Comparison of ENCODE assay signal across 15 cellular contexts in the genomic region with DNA sequence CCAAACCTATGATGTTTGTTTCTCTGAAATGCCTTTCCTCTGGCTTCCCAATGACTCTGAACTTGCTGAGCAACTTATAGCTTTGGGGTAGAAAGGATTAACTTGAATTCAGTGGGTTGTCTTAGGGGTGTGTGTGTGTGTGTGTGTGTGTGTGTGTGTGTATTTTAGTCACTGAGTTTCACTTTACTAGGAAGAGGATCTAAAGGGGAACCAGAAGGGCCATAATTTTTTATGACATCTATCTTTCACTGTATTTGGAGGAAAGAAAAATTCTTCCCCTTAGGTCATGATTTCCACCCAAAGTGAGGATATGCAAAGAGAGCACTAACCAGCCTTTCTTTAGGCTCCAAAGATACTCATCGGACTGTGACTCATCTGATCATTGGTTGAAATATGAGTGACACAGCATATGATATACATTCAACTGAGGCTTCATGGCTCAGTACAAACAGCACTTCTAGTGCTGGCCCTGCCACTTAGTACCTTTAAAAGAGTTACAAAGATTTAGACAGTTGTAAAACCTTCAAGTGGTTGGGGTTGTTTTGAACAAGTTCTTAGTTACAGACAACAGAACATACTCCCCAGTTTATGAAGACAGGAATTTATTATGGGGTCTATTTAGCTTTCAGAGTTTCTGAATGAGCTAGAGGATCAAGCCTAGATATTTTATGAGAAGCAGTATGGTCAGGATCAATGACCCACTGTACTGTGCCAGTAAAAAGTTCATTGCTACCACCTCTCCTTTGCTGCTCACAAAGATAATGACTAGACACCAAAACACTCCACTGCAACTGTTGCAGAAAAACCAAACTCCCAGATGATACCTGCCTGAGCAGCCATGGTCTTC.
DNase-seq lines count a peak whose midpoint lies in the region; ATAC-seq and TF ChIP-seq lines count a peak whose summit lies in the region.
"Had no signal": no experiment of that assay in that cellular context is flagged by ENCODE, and none has a peak within 500 bp of the region (broad histone marks: within the 10 kb centered on the region; RNA-seq: fewer than 3 reads in every experiment).

No MANE protein-coding gene starts in this region.

- H2BK12ac ChIP-seq in trophoblast cell (ENCODE audit: low read length): peak overlapping the region; percentile 85

- no peaks in the 10 kb centered on the region for H3K79me2 ChIP-seq in trophoblast cell (ENCODE audit: control insufficient read depth, insufficient read depth, low read length, poor library complexity)

- no peaks in the 10 kb centered on the region for H3K36me3 ChIP-seq in body of pancreas (replicated peaks in 1 of 2; ENCODE audit: insufficient read depth in 1 of 2, low read depth in 2 of 2)
- H3K36me3 ChIP-seq in trophoblast cell (ENCODE audit: control insufficient read depth in 1 of 2, insufficient read depth in 2 of 2, low read length in 2 of 2): no peaks in the 10 kb centered on the region
- H3K36me3 ChIP-seq: sigmoid colon, SJSA1, WERI-Rb-1 had no signal

- peak overlapping the region; percentile 32 for H3K4me2 ChIP-seq in trophoblast cell (ENCODE audit: low read length)

- peak overlapping the region; percentile 62 for H4K8ac ChIP-seq in trophoblast cell (ENCODE audit: low read depth, low read length)

- peak overlapping the region; percentile 94 for H2BK5ac ChIP-seq in trophoblast cell (ENCODE audit: low read depth, low read length, poor library complexity)

- no peak overlapping the region for H4K12ac ChIP-seq in trophoblast cell (ENCODE audit: low read depth, low read length)

- no peak overlapping the region for H2AK5ac ChIP-seq in trophoblast cell (ENCODE audit: low read length)

- CTCF ChIA-PET in activated CD8-positive, alpha-beta T cell treated with anti-CD3 and anti-CD28 coated beads for 36 hours (lab: Charles Lee): no interaction called here
- CTCF ChIA-PET in activated CD8-positive, alpha-beta T cell treated with anti-CD3 and anti-CD28 coated beads, Interleukin-2, amount 10 ng/mL, durations not matched to agents 7 days and 5 days (lab: Charles Lee): no interaction called here

- ATAC-seq in activated CD8-positive, alpha-beta T cell treated with anti-CD3 and anti-CD28 coated beads for 36 hours: peak; percentile 86
- ATAC-seq in activated CD8-positive, alpha-beta T cell treated with anti-CD3 and anti-CD28 coated beads, Interleukin-2, amount 10 ng/mL, durations not matched to agents 7 days and 5 days: no peak
- peak; percentile 15 for ATAC-seq in body of pancreas

- peak overlapping the region; percentile 16 for H3K27ac Mint-ChIP-seq in activated CD8-positive, alpha-beta T cell treated with anti-CD3 and anti-CD28 coated beads for 36 hours
- no peak overlapping the region for H3K27ac Mint-ChIP-seq in activated CD8-positive, alpha-beta T cell treated with anti-CD3 and anti-CD28 coated beads, Interleukin-2, amount 10 ng/mL, durations not matched to agents 7 days and 5 days

- H3K4ac ChIP-seq in trophoblast cell (ENCODE audit: low read depth, low read length): no peak overlapping the region

- H3K27me3 ChIP-seq in body of pancreas (no peaks in the 10 kb centered on the region), trophoblast cell (ENCODE audit: insufficient read depth, low read length) (no peaks in the 10 kb centered on the region)
- H3K27me3 ChIP-seq: esophagus muscularis mucosa, sigmoid colon, SJSA1 had no signal

- 81 to 89% methylated on average over 1 of the region's 1 CpG for WGBS in body of pancreas, 2 donors
- no CpG with 5 or more reads among the region's 1 CpG for WGBS in trophoblast cell (ENCODE audit: extremely low coverage, insufficient coverage, insufficient read length)

- no peak for TF ChIP-seq POLR2A in body of pancreas (IDR thresholded peaks at IDR 0.05)

- H3K79me1 ChIP-seq in trophoblast cell (ENCODE audit: low read length): peaks cover 15% of the 10 kb centered on the region

- H4K91ac ChIP-seq in trophoblast cell (ENCODE audit: low read depth, low read length): peak overlapping the region; percentile 82

- TF ChIP-seq CTCF in activated CD8-positive, alpha-beta T cell treated with anti-CD3 and anti-CD28 coated beads for 36 hours (IDR thresholded peaks at IDR 0.05): no peak
- no peak for TF ChIP-seq CTCF in body of pancreas (IDR thresholded peaks at IDR 0.05)

- H3K4me3 ChIP-seq in body of pancreas (no peak overlapping the region), trophoblast cell (ENCODE audit: low read depth, low read length) (no peak overlapping the region)
- H3K4me3 ChIP-seq: esophagus muscularis mucosa, sigmoid colon, SJSA1 had no signal

- H2AFZ ChIP-seq in trophoblast cell (ENCODE audit: insufficient read depth, low read length, poor library complexity): no peak overlapping the region

- H3K4me3 Mint-ChIP-seq in activated CD8-positive, alpha-beta T cell treated with anti-CD3 and anti-CD28 coated beads for 36 hours: no peak overlapping the region
- no peak overlapping the region for H3K4me3 Mint-ChIP-seq in activated CD8-positive, alpha-beta T cell treated with anti-CD3 and anti-CD28 coated beads, Interleukin-2, amount 10 ng/mL, durations not matched to agents 7 days and 5 days

- peak overlapping the region; percentile 82 for H3K14ac ChIP-seq in trophoblast cell (ENCODE audit: low read length)

- H2BK120ac ChIP-seq in trophoblast cell (ENCODE audit: insufficient read depth, low read length, poor library complexity): peak overlapping the region; percentile 87

- H3K9me3 Mint-ChIP-seq in activated CD8-positive, alpha-beta T cell treated with anti-CD3 and anti-CD28 coated beads for 36 hours: peaks cover 5% of the 10 kb centered on the region
- H3K9me3 Mint-ChIP-seq in activated CD8-positive, alpha-beta T cell treated with anti-CD3 and anti-CD28 coated beads, Interleukin-2, amount 10 ng/mL, durations not matched to agents 7 days and 5 days (ENCODE audit: insufficient read depth): no peaks in the 10 kb centered on the region

- no peak overlapping the region for H3K23ac ChIP-seq in trophoblast cell (ENCODE audit: low read length)

- H3K9me3 ChIP-seq in body of pancreas (no peaks in the 10 kb centered on the region), trophoblast cell (ENCODE audit: insufficient read depth, low read depth, low read length) (no peaks in the 10 kb centered on the region)
- H3K9me3 ChIP-seq: esophagus muscularis mucosa, sigmoid colon, SJSA1 had no signal

- H3K27me3 Mint-ChIP-seq in activated CD8-positive, alpha-beta T cell treated with anti-CD3 and anti-CD28 coated beads for 36 hours: no peaks in the 10 kb centered on the region
- no peaks in the 10 kb centered on the region for H3K27me3 Mint-ChIP-seq in activated CD8-positive, alpha-beta T cell treated with anti-CD3 and anti-CD28 coated beads, Interleukin-2, amount 10 ng/mL, durations not matched to agents 7 days and 5 days (ENCODE audit: low read depth)

- no peak overlapping the region for H3K9ac ChIP-seq in trophoblast cell (ENCODE audit: low read length)

- H3K36me3 Mint-ChIP-seq in activated CD8-positive, alpha-beta T cell treated with anti-CD3 and anti-CD28 coated beads for 36 hours (ENCODE audit: low read depth): peaks cover 14% of the 10 kb centered on the region
- peaks cover 18% of the 10 kb centered on the region for H3K36me3 Mint-ChIP-seq in activated CD8-positive, alpha-beta T cell treated with anti-CD3 and anti-CD28 coated beads, Interleukin-2, amount 10 ng/mL, durations not matched to agents 7 days and 5 days (ENCODE audit: low read depth)

- POLR2A ChIA-PET in activated CD8-positive, alpha-beta T cell treated with anti-CD3 and anti-CD28 coated beads for 36 hours (lab: Charles Lee): no interaction called here
- POLR2A ChIA-PET in activated CD8-positive, alpha-beta T cell treated with anti-CD3 and anti-CD28 coated beads, Interleukin-2, amount 10 ng/mL, durations not matched to agents 7 days and 5 days (lab: Charles Lee): no interaction called here

- no peak overlapping the region for H3K18ac ChIP-seq in trophoblast cell (ENCODE audit: low read length)

- no peak for DNase-seq in activated CD8-positive, alpha-beta T cell treated with anti-CD3 and anti-CD28 coated beads for 36 hours
- no peak for DNase-seq in activated CD8-positive, alpha-beta T cell treated with anti-CD3 and anti-CD28 coated beads, Interleukin-2, amount 10 ng/mL, durations not matched to agents 7 days and 5 days
- DNase-seq in NOMO-1 (lab: John Stamatoyannopoulos, UW; ENCODE audit: unreplicated experiment in 2 of 2): peak; percentile 33 to 66
- DNase-seq in body of pancreas: no peak
- DNase-seq in trophoblast cell: peak; percentile 11 to 67
- no peak for DNase-seq in iPS-NIHi11 (ENCODE audit: low spot score)
- DNase-seq in dedifferentiated amniotic fluid mesenchymal stem cell (ENCODE audit: extremely low spot score): no peak
- no peak for DNase-seq in NCI-H226
- DNase-seq: activated gamma-delta T cell, DMS153, NCI-H1436 treated with DMSO at 0.1 percent for 48 hours, sigmoid colon, WERI-Rb-1 had no signal

- intact Hi-C loops in activated CD8-positive, alpha-beta T cell treated with anti-CD3 and anti-CD28 coated beads for 36 hours (cut with micrococcal nuclease): no loop called here
- intact Hi-C loops in body of pancreas (cut with DNase I): no loop called here

- peaks cover 17% of the 10 kb centered on the region for H3K4me1 Mint-ChIP-seq in activated CD8-positive, alpha-beta T cell treated with anti-CD3 and anti-CD28 coated beads for 36 hours (ENCODE audit: low read depth)
- peaks cover 4% of the 10 kb centered on the region for H3K4me1 Mint-ChIP-seq in activated CD8-positive, alpha-beta T cell treated with anti-CD3 and anti-CD28 coated beads, Interleukin-2, amount 10 ng/mL, durations not matched to agents 7 days and 5 days (ENCODE audit: low read depth)

- no peak overlapping the region for H3K27ac ChIP-seq in body of pancreas
- peak overlapping the region; percentile 78 for H3K27ac ChIP-seq in trophoblast cell (ENCODE audit: low read depth, low read length)
- H3K27ac ChIP-seq: esophagus muscularis mucosa, sigmoid colon, SJSA1, WERI-Rb-1 had no signal

- H3K4me1 ChIP-seq in body of pancreas (peaks cover 8% of the 10 kb centered on the region), trophoblast cell (ENCODE audit: control insufficient read depth in 1 of 2, insufficient read depth in 2 of 2, low read length in 2 of 2) (peaks cover 3 to 17% of the 10 kb centered on the region in 2 experiments)
- H3K4me1 ChIP-seq: esophagus muscularis mucosa, SJSA1 had no signal

Comparison
In these comparisons a context has a peak if more than half of its experiments do, and no peak if none do; other contexts are left out.
1. DNase-seq: peak in NOMO-1 (2 of 2) and trophoblast cell (2 of 2); none in activated CD8-positive, alpha-beta T cell treated with anti-CD3 and anti-CD28 coated beads for 36 hours (single experiment), activated CD8-positive, alpha-beta T cell treated with anti-CD3 and anti-CD28 coated beads, Interleukin-2, amount 10 ng/mL, durations not matched to agents 7 days and 5 days (single experiment), body of pancreas (0 of 4), iPS-NIHi11 (single experiment), dedifferentiated amniotic fluid mesenchymal stem cell (single experiment) and NCI-H226 (single experiment).